Comparison of ENCODE assay signal across 12 cellular contexts in genomic region chr9:76651114-76651697, GRCh38.
DNase-seq lines count a peak whose midpoint lies in the region; ATAC-seq, FAIRE-seq and TF ChIP-seq lines count a peak whose summit lies in the region.
"Had no signal": no experiment of that assay in that cellular context is flagged by ENCODE, and none has a peak within 500 bp of the region (broad histone marks: within the 10 kb centered on the region; RNA-seq: fewer than 3 reads in every experiment).

No MANE protein-coding gene starts in this region.

- no peak overlapping the region for H2AK5ac ChIP-seq in H9 (ENCODE audit: insufficient read length, low read length)

- no peak overlapping the region for H2BK12ac ChIP-seq in H9 (ENCODE audit: insufficient read length, low read depth, low read length)

- no peaks in the 10 kb centered on the region for H3K27me3 Mint-ChIP-seq in H9 (ENCODE audit: low read depth)
- no peaks in the 10 kb centered on the region for H3K27me3 Mint-ChIP-seq in activated CD8-positive, alpha-beta T cell treated with anti-CD3 and anti-CD28 coated beads for 36 hours

- peak; percentile 71 for ATAC-seq in activated CD8-positive, alpha-beta T cell treated with anti-CD3 and anti-CD28 coated beads for 36 hours
- peak; percentile 70 for ATAC-seq in mucosa of descending colon

- peaks cover 0 to 1% (median 0%) of the 10 kb centered on the region in 3 experiments; a peak in 1 of 7 replicates for H3K36me3 Mint-ChIP-seq in H9 (ENCODE audit: insufficient read depth in 1 of 3, low read depth in 3 of 3)
- H3K36me3 Mint-ChIP-seq in activated CD8-positive, alpha-beta T cell treated with anti-CD3 and anti-CD28 coated beads for 36 hours (ENCODE audit: low read depth) = no peaks in the 10 kb centered on the region

- WGBS in H9 (ENCODE audit: extremely low coverage, insufficient read length, low lambda C conversion rate) = no CpG with 5 or more reads among the region's 4 CpGs

- H3K4me3 ChIP-seq in BLaER1 (peak overlapping the region; percentile 46), mucosa of descending colon (no peak overlapping the region)
- H3K4me3 ChIP-seq: cardiac muscle cell had no signal

- H3K27me3 ChIP-seq in BLaER1 = no peaks in the 10 kb centered on the region
- H3K27me3 ChIP-seq in H9 (ENCODE audit: insufficient read depth, low read length) = no peaks in the 10 kb centered on the region
- H3K27me3 ChIP-seq: cardiac muscle cell had no signal

- no peak overlapping the region for H3K4me3 Mint-ChIP-seq in H9
- H3K4me3 Mint-ChIP-seq in activated CD8-positive, alpha-beta T cell treated with anti-CD3 and anti-CD28 coated beads for 36 hours = peak overlapping the region; percentile 61

- no peak overlapping the region for H4K8ac ChIP-seq in H9 (replicated peaks; ENCODE audit: insufficient read length, low read depth, low read length)

- no peak overlapping the region for H3K4ac ChIP-seq in H9 (ENCODE audit: low read depth, low read length)

- H3K9me3 ChIP-seq in BLaER1 (no peaks in the 10 kb centered on the region), H9 (ENCODE audit: control insufficient read depth, low read depth, low read length) (no peaks in the 10 kb centered on the region), mucosa of descending colon (no peaks in the 10 kb centered on the region)

- H2AFZ ChIP-seq in H9 (ENCODE audit: low read length) = no peak overlapping the region

- intact Hi-C loops in activated CD8-positive, alpha-beta T cell treated with anti-CD3 and anti-CD28 coated beads for 36 hours (cut with micrococcal nuclease) = loop anchor here (10.0 kb wide), 1 partner anchor 76 kb away; no protein-coding TSS in a partner anchor
- intact Hi-C loops in mucosa of descending colon (cut with DNase I, micrococcal nuclease) = no loop called here

- no peak overlapping the region for H3T11ph ChIP-seq in H9 (ENCODE audit: low read length)

- POLR2A ChIA-PET in activated CD8-positive, alpha-beta T cell treated with anti-CD3 and anti-CD28 coated beads for 36 hours (lab: Charles Lee) = interaction anchor here (0.8 to 1.2 kb wide), 2 partner anchors 55 to 249 kb away, joined by 3 read pairs; no protein-coding TSS in a partner anchor

- no peak overlapping the region for H3K23ac ChIP-seq in H9 (ENCODE audit: insufficient read length, low read depth, low read length)

- no peak overlapping the region for H2BK120ac ChIP-seq in H9 (ENCODE audit: low read depth, low read length, poor library complexity, severe bottlenecking)

- no peak for TF ChIP-seq CTCF in H9 (conservative IDR thresholded peaks at IDR 0.05)
- TF ChIP-seq CTCF in activated CD8-positive, alpha-beta T cell treated with anti-CD3 and anti-CD28 coated beads for 36 hours (IDR thresholded peaks at IDR 0.05) = no peak
- TF ChIP-seq CTCF in mucosa of descending colon (IDR thresholded peaks at IDR 0.05) = no peak
- TF ChIP-seq CTCF in D721Med (IDR thresholded peaks at IDR 0.05; ENCODE audit: insufficient read depth, missing control alignments) = no peak

- no peak overlapping the region for H3K14ac ChIP-seq in H9 (ENCODE audit: insufficient read depth, low read length)

- no peaks in the 10 kb centered on the region for H3K23me2 ChIP-seq in H9 (ENCODE audit: insufficient read length, low read depth, low read length, poor library complexity, severe bottlenecking)

- H2BK20ac ChIP-seq in H9 (ENCODE audit: low read depth, low read length, poor library complexity, severe bottlenecking) = no peak overlapping the region

- H4K5ac ChIP-seq in H9 (ENCODE audit: insufficient read length, low read depth, low read length) = no peak overlapping the region

- CTCF ChIA-PET in activated CD8-positive, alpha-beta T cell treated with anti-CD3 and anti-CD28 coated beads for 36 hours (lab: Charles Lee) = interaction anchor here (0.6 to 1.3 kb wide), 5 partner anchors 9 to 257 kb away, joined by 3 to 4 read pairs (median 3); partner anchors contain the start of gene RFK

- no peak for DNase-seq in H9
- no peak for DNase-seq in activated CD8-positive, alpha-beta T cell treated with anti-CD3 and anti-CD28 coated beads for 36 hours
- DNase-seq in mucosa of descending colon = no peak
- no peak for DNase-seq in D721Med (ENCODE audit: insufficient read length, low spot score)
- DNase-seq in NCI-H748 (lab: John Stamatoyannopoulos, UW; ENCODE audit: unreplicated experiment) = no peak
- no peak for DNase-seq in NCI-H226
- DNase-seq in SKM-1 treated with dmso at 0.1 percent for 144 hours (lab: John Stamatoyannopoulos, UW; ENCODE audit: unreplicated experiment) = no peak
- DNase-seq: NCI-H510A treated with DMSO at 0.1 percent for 48 hours; stimulated activated CD4-positive, alpha-beta T cell treated with anti-CD3 and anti-CD28 coated beads, Interleukin-4, amount 100 ng/mL, for 4 hours had no signal

- FAIRE-seq in D721Med (lab: Jason Lieb, UNC) = no peak
- FAIRE-seq: G401.6 had no signal

- peaks cover 22 to 28% of the 10 kb centered on the region in 2 experiments for H3K4me1 Mint-ChIP-seq in H9
- H3K4me1 Mint-ChIP-seq in activated CD8-positive, alpha-beta T cell treated with anti-CD3 and anti-CD28 coated beads for 36 hours (ENCODE audit: low read depth) = peaks cover 42% of the 10 kb centered on the region

- H3K56ac ChIP-seq in H9 (ENCODE audit: insufficient read length, low read depth, low read length) = no peak overlapping the region

- H3K27ac ChIP-seq in BLaER1 = peak overlapping the region; percentile 39; the same call in 1 of the 2 replicates
- H3K27ac ChIP-seq in H9 (ENCODE audit: insufficient read length, low read depth, low read length) = no peak overlapping the region

- no peaks in the 10 kb centered on the region for H3K79me1 ChIP-seq in H9 (ENCODE audit: insufficient read depth, low read depth, low read length, poor library complexity, severe bottlenecking)

- no peak overlapping the region for H3K18ac ChIP-seq in H9 (ENCODE audit: insufficient read length, low read depth, low read length)

- H3K79me2 ChIP-seq in H9 (ENCODE audit: insufficient read depth, low read length) = no peaks in the 10 kb centered on the region

- no peak overlapping the region for H2BK15ac ChIP-seq in H9 (ENCODE audit: low read depth, low read length)

- H2BK5ac ChIP-seq in H9 (ENCODE audit: insufficient read length, low read length) = no peak overlapping the region

- H3K9ac ChIP-seq in BLaER1 = peak overlapping the region; percentile 52
- no peak overlapping the region for H3K9ac ChIP-seq in H9 (ENCODE audit: extremely low read depth, insufficient read length, low read length)

- no peaks in the 10 kb centered on the region for H3K9me3 Mint-ChIP-seq in H9
- no peaks in the 10 kb centered on the region for H3K9me3 Mint-ChIP-seq in activated CD8-positive, alpha-beta T cell treated with anti-CD3 and anti-CD28 coated beads for 36 hours

- H3K4me1 ChIP-seq in BLaER1 (peaks cover 44% of the 10 kb centered on the region), H9 (ENCODE audit: insufficient read depth, low read length) (peaks cover 8% of the 10 kb centered on the region; the same call in 1 of the 2 replicates), mucosa of descending colon (ENCODE audit: low read depth) (peaks cover 5% of the 10 kb centered on the region)

- no peaks in the 10 kb centered on the region for H4K20me1 ChIP-seq in BLaER1
- H4K20me1 ChIP-seq in H9 (ENCODE audit: control insufficient read depth, insufficient read depth, insufficient read length) = no peaks in the 10 kb centered on the region

- H3K36me3 ChIP-seq in BLaER1 (no peaks in the 10 kb centered on the region), mucosa of descending colon (ENCODE audit: low read depth) (no peaks in the 10 kb centered on the region)
- H3K36me3 ChIP-seq: cardiac muscle cell had no signal

- H3K27ac Mint-ChIP-seq in H9 = peak overlapping the region in 2 of 3 experiments; percentile 19 to 72; a peak in 2 of 7 replicates
- peak overlapping the region; percentile 50 for H3K27ac Mint-ChIP-seq in activated CD8-positive, alpha-beta T cell treated with anti-CD3 and anti-CD28 coated beads for 36 hours

- no peak overlapping the region for H4K91ac ChIP-seq in H9 (ENCODE audit: insufficient read length, low read depth, low read length)

- H3K4me2 ChIP-seq in BLaER1 = peak overlapping the region; percentile 81
- H3K4me2 ChIP-seq in H9 (ENCODE audit: insufficient read depth, insufficient read length, low read length) = no peak overlapping the region
